8 cellular contexts compared by ENCODE assay signal in the genomic region with DNA sequence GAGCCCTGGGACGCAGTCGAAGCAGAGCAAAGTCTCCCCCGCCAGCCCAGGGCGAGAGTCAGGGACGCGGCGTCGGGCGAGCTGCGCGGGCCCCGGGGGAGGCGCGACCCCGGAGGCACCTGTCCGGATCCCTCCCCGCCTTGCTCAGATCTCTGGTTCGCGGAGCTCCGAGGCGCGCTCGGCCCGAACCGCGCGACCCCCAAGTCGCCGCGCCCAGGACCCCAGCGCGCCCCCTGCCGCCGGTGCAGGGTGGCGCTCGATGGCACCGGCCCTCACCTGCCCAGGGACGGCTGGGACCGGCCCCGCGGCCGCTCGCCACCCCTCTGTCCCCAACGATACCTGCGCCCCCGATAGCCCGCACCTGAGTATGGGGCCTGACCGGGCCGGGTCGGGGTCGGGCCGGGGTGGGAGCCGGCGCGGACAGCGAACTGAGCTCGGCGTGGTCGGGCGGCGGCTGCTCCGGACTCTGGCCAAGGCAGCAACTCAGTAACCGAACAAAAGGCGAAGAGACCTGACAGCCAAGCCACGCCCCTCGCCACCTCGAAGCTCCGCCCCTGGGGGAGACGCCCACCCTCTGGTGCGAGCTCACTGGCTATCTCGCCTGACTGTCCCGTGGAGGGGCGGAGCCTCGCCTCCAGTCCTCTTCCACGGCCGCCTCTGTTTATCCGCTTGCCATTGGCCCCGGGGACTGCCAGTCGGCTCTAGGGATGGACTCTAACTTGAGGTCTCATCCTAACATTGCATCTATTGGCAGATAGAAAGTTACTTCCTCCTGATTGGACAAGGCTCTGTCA. TPM values are rescaled to one million over a fixed set of nuclear protein-coding genes. Genes with fewer than 3 reads are reported as not detected.
A peak's percentile ranks its signal among the peaks of the same experiment; 100 is the strongest.
DNase-seq lines count a peak whose midpoint lies in the region; ATAC-seq and TF ChIP-seq lines count a peak whose summit lies in the region.

A gene (minus strand): TSS at position 485 of the 794 bp plus-strand sequence. CDS start 14,857 bp downstream, outside the sequence.

- no peaks in the 10 kb centered on the region; the same call in 1 of the 2 replicates for H3K36me3 Mint-ChIP-seq in WTC11

- H3K4me1 ChIP-seq in iPS-20b (ENCODE audit: insufficient read depth, low read length) (peaks cover 10% of the 10 kb centered on the region; the same call in 1 of the 2 replicates), skeletal muscle tissue (ENCODE audit: control insufficient read depth in 3 of 3, insufficient read depth in 3 of 3, low read length in 3 of 3) (peaks cover 26 to 43% (median 38%) of the 10 kb centered on the region in 3 donors)

- H3K36me3 ChIP-seq in iPS-20b (ENCODE audit: insufficient read depth, low read depth, low read length) (no peaks in the 10 kb centered on the region), skeletal muscle tissue (ENCODE audit: control insufficient read depth in 3 of 3, insufficient read depth in 3 of 3, low read length in 3 of 3) (no peaks in the 10 kb centered on the region)

- ATAC-seq in HG03039 (IDR thresholded peaks at IDR 0.05; ENCODE audit: unreplicated experiment) (peak; percentile 79), WTC11 (peak; percentile 93), GM21825 (IDR thresholded peaks at IDR 0.05; ENCODE audit: unreplicated experiment) (no peak)

- H3K27me3 Mint-ChIP-seq in WTC11 (ENCODE audit: low read depth) = no peaks in the 10 kb centered on the region; the same call in 1 of the 2 replicates

- H3K27ac ChIP-seq in iPS-20b (ENCODE audit: low read length) = peak within 1 kb of the TSS; percentile 73
- peak within 1 kb of the TSS; percentile 82 for H3K27ac ChIP-seq in skeletal muscle tissue (ENCODE audit: low read depth, low read length)

- peaks cover 42% of the 10 kb centered on the region for H3K4me1 Mint-ChIP-seq in WTC11

- H3K9me3 Mint-ChIP-seq in WTC11 = no peaks in the 10 kb centered on the region

- peak within 1 kb of the TSS; percentile 92 for H3K27ac Mint-ChIP-seq in WTC11

- peak; percentile 100 for DNase-seq in NCI-H2171 treated with DMSO at 0.1 percent for 48 hours (lab: John Stamatoyannopoulos, UW)
- peak; percentile 100 for DNase-seq in WTC11 (ENCODE audit: low spot score)
- peak; percentile 99 to 100 for DNase-seq in cardiac fibroblast (ENCODE audit: low read depth in 2 of 2)

- H3K9me3 ChIP-seq in iPS-20b (ENCODE audit: insufficient read depth, low read depth, low read length) (no peaks in the 10 kb centered on the region), skeletal muscle tissue (ENCODE audit: control insufficient read depth in 3 of 3, low read length in 3 of 3) (no peaks in the 10 kb centered on the region)

- CTCF ChIA-PET in WTC11 (lab: Charles Lee) = interaction anchor here (0.6 to 7.2 kb wide), 55 partner anchors 11 to 748 kb away, joined by 3 to 252 read pairs (median 6); a partner anchor contains a TSS

- POLR2A ChIA-PET in WTC11 (lab: Charles Lee) = interaction anchor here (0.6 to 4.1 kb wide), 24 partner anchors 9 to 637 kb away, joined by 3 to 142 read pairs (median 7); a partner anchor contains a TSS

- H3K4me3 ChIP-seq in cardiac fibroblast (replicated peaks in 1 of 2; ENCODE audit: low read depth in 2 of 2, low read length in 2 of 2) = peak within 1 kb of the TSS; percentile 75 to 77
- peak within 1 kb of the TSS; percentile 87 for H3K4me3 ChIP-seq in iPS-20b (ENCODE audit: low read length)
- H3K4me3 ChIP-seq in skeletal muscle tissue (ENCODE audit: low read length in 3 of 3) = peak within 1 kb of the TSS; percentile 83 to 87 (median 85)

- H3K4me3 Mint-ChIP-seq in WTC11 = peak within 1 kb of the TSS; percentile 88

- H3K9ac ChIP-seq in iPS-20b (ENCODE audit: low read depth, low read length) (peak within 1 kb of the TSS; percentile 94; the same call in 1 of the 2 replicates), skeletal muscle tissue (ENCODE audit: low read depth in 1 of 3, low read length in 3 of 3) (peak within 1 kb of the TSS; percentile 88 to 92 (median 91))

- H3K27me3 ChIP-seq in iPS-20b (ENCODE audit: insufficient read depth, low read length) (peaks cover 14% of the 10 kb centered on the region; the same call in 1 of the 2 replicates), skeletal muscle tissue (ENCODE audit: control insufficient read depth in 3 of 3, insufficient read depth in 3 of 3, low read length in 3 of 3) (no peaks in the 10 kb centered on the region)

- TF ChIP-seq CTCF in GM12873 (IDR thresholded peaks at IDR 0.05; ENCODE audit: insufficient read depth, low read depth, low read length, missing control alignments) = peak; percentile 49
- TF ChIP-seq CTCF in WTC11 (IDR thresholded peaks at IDR 0.05) = peak; percentile 86
- no peak for TF ChIP-seq CTCF in cardiac fibroblast (IDR thresholded peaks at IDR 0.05; ENCODE audit: low read depth, low read length)

TF ChIP-seq in WTC11, 78 proteins besides CTCF, POLR2A, EP300 and RAD21 (continues in another document):
- TF ChIP-seq ZNF416 (CRISPR knock-in tag; IDR thresholded peaks at IDR 0.05) (peak; percentile 92), FOXP1 (CRISPR knock-in tag; IDR thresholded peaks at IDR 0.05; ENCODE audit: borderline replicate concordance) (no peak), ZNF219 (CRISPR knock-in tag; IDR thresholded peaks at IDR 0.05; ENCODE audit: borderline replicate concordance) (no peak), KAT7 (CRISPR knock-in tag; IDR thresholded peaks at IDR 0.05; ENCODE audit: borderline replicate concordance) (peak; percentile 74; the same call in 1 of the 2 replicates), EMX1 (CRISPR knock-in tag; IDR thresholded peaks at IDR 0.05) (peak; percentile 87; the same call in 1 of the 2 replicates), PRRX2 (CRISPR knock-in tag; IDR thresholded peaks at IDR 0.05) (peak; percentile 82; the same call in 1 of the 2 replicates), JUN (CRISPR knock-in tag; IDR thresholded peaks at IDR 0.05) (no peak)
- TF ChIP-seq, protein P1, sequence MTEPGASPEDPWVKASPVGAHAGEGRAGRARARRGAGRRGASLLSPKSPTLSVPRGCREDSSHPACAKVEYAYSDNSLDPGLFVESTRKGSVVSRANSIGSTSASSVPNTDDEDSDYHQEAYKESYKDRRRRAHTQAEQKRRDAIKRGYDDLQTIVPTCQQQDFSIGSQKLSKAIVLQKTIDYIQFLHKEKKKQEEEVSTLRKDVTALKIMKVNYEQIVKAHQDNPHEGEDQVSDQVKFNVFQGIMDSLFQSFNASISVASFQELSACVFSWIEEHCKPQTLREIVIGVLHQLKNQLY (CRISPR knock-in tag; IDR thresholded peaks at IDR 0.05) = 0 out of 2 replicates have a peak, but pooled peaks have one; percentile 73
- TF ChIP-seq, protein P2, sequence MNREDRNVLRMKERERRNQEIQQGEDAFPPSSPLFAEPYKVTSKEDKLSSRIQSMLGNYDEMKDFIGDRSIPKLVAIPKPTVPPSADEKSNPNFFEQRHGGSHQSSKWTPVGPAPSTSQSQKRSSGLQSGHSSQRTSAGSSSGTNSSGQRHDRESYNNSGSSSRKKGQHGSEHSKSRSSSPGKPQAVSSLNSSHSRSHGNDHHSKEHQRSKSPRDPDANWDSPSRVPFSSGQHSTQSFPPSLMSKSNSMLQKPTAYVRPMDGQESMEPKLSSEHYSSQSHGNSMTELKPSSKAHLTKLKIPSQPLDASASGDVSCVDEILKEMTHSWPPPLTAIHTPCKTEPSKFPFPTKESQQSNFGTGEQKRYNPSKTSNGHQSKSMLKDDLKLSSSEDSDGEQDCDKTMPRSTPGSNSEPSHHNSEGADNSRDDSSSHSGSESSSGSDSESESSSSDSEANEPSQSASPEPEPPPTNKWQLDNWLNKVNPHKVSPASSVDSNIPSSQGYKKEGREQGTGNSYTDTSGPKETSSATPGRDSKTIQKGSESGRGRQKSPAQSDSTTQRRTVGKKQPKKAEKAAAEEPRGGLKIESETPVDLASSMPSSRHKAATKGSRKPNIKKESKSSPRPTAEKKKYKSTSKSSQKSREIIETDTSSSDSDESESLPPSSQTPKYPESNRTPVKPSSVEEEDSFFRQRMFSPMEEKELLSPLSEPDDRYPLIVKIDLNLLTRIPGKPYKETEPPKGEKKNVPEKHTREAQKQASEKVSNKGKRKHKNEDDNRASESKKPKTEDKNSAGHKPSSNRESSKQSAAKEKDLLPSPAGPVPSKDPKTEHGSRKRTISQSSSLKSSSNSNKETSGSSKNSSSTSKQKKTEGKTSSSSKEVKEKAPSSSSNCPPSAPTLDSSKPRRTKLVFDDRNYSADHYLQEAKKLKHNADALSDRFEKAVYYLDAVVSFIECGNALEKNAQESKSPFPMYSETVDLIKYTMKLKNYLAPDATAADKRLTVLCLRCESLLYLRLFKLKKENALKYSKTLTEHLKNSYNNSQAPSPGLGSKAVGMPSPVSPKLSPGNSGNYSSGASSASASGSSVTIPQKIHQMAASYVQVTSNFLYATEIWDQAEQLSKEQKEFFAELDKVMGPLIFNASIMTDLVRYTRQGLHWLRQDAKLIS (CRISPR knock-in tag; IDR thresholded peaks at IDR 0.05; ENCODE audit: borderline replicate concordance) = no peak
- TF ChIP-seq, protein P3, sequence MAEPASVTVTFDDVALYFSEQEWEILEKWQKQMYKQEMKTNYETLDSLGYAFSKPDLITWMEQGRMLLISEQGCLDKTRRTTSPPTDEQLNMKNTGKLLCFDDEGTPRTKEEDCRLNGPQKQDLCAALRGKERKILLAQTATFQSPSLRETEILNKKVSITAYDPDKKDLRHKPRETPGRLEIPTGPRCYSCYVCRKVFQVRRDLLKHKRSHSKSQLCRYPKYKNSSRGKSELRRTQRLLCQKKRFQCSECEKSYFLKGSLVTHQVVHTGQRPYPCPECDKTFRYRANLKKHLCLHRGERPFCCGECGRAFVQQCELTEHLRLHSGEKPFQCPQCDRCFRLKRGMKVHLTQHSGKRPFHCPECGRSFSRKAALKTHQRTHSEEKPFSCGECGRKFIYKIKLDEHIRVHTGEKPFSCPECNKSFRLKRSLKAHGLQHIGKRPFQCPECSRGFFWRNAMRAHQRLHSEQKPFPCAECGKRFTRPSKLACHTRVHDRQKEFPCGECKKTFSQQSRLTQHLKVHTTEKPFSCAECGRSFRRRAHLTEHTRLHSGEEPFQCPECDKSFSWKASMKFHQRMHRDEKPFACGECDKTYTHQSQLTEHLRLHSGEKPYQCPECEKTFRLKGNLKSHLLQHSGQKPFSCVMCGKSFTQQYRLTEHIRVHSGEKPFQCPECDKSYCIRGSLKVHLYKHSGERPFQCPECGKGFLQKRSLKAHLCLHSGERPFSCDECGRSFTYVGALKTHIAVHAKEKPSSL (CRISPR knock-in tag; conservative IDR thresholded peaks at IDR 0.05) = no peak
- TF ChIP-seq, protein P4, sequence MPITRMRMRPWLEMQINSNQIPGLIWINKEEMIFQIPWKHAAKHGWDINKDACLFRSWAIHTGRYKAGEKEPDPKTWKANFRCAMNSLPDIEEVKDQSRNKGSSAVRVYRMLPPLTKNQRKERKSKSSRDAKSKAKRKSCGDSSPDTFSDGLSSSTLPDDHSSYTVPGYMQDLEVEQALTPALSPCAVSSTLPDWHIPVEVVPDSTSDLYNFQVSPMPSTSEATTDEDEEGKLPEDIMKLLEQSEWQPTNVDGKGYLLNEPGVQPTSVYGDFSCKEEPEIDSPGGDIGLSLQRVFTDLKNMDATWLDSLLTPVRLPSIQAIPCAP (CRISPR knock-in tag; IDR thresholded peaks at IDR 0.05) = no peak

RNA-seq across cellular contexts. Expression of the gene that starts here (rescaled TPM):
- total RNA-seq in WTC11 (2021) (93.5 to 103 TPM (median 100 TPM) in 3 replicates), skeletal muscle tissue (24.5 TPM)
